In the genomic region with DNA sequence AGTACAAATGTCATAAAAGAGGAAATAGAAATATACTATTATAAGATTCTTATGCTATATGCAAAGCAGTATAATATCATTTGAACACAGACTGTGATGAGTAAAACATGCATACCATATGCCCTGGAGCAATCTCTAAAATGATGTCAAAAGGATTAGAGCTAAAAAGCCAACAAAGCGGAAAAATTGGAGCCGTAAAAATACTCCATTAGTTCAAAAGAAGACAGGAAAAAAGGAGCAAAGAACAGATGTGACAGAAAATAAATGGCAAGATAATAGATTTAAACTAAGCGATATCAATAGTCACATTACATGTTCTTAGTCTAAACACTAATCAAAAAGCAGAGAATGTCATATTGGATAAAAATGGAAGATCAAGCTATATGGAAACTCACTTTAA, we compare ENCODE assay signal across 19 cellular contexts.
A peak's percentile ranks its signal among the peaks of the same experiment; 100 is the strongest.
DNase-seq lines count a peak whose midpoint lies in the region; ATAC-seq and TF ChIP-seq lines count a peak whose summit lies in the region.
"Had no signal": no experiment of that assay in that cellular context is flagged by ENCODE, and none has a peak within 500 bp of the region (broad histone marks: within the 10 kb centered on the region; RNA-seq: fewer than 3 reads in every experiment).

No MANE protein-coding gene starts in this region.

- no peak overlapping the region for H2BK120ac ChIP-seq in neuronal stem cell (ENCODE audit: low read depth, low read length)

- no peak overlapping the region for H4K91ac ChIP-seq in neuronal stem cell (ENCODE audit: low read depth, low read length, poor library complexity)

- no peaks in the 10 kb centered on the region for H3K4me1 ChIP-seq in naive thymus-derived CD4-positive, alpha-beta T cell (ENCODE audit: control insufficient read depth in 2 of 2, insufficient read depth in 2 of 2, low read length in 2 of 2)
- H3K4me1 ChIP-seq in right atrium auricular region (no peaks in the 10 kb centered on the region), neuronal stem cell (ENCODE audit: control insufficient read depth in 2 of 2, insufficient read depth in 1 of 2, low read depth in 1 of 2, low read length in 2 of 2) (no peaks in the 10 kb centered on the region)
- H3K4me1 ChIP-seq: BE2C; BLaER1 treated with 17β-estradiol and CSF1 and Interleukin-3, amounts not matched to agents 10 nM and 100 nM had no signal

- POLR2A ChIA-PET in naive thymus-derived CD4-positive, alpha-beta T cell (lab: Charles Lee) = no interaction called here

- H3K36me3 ChIP-seq in SK-N-MC (ENCODE audit: insufficient read depth, low read length) (no peaks in the 10 kb centered on the region), neural cell (ENCODE audit: insufficient read depth, low read length) (no peaks in the 10 kb centered on the region), right atrium auricular region (no peaks in the 10 kb centered on the region), neuronal stem cell (replicated peaks in 1 of 2; ENCODE audit: control insufficient read depth in 2 of 2, insufficient read depth in 2 of 2, low read length in 2 of 2) (no peaks in the 10 kb centered on the region)
- H3K36me3 ChIP-seq in naive thymus-derived CD4-positive, alpha-beta T cell (ENCODE audit: control insufficient read depth in 2 of 3, insufficient read depth in 3 of 3, low read length in 3 of 3) = no peaks in the 10 kb centered on the region
- H3K36me3 ChIP-seq: BE2C; BLaER1 treated with 17β-estradiol and CSF1 and Interleukin-3, amounts not matched to agents 10 nM and 100 nM had no signal

- no peak overlapping the region for H3K14ac ChIP-seq in neuronal stem cell (ENCODE audit: low read length)

- no peak overlapping the region for H2BK15ac ChIP-seq in neuronal stem cell (ENCODE audit: low read length)

- no peaks in the 10 kb centered on the region for H3K79me2 ChIP-seq in neural cell (replicated peaks; ENCODE audit: insufficient read depth, low read length)

- H2BK5ac ChIP-seq in neuronal stem cell (ENCODE audit: low read length) = no peak overlapping the region

- no peak for TF ChIP-seq RAD21 in neural cell (conservative IDR thresholded peaks at IDR 0.05)

- H3K4me3 ChIP-seq in SK-N-MC = no peak overlapping the region
- no peak overlapping the region for H3K4me3 ChIP-seq in neural cell (ENCODE audit: low read length)
- no peak overlapping the region for H3K4me3 ChIP-seq in naive thymus-derived CD4-positive, alpha-beta T cell (ENCODE audit: low read length)
- H3K4me3 ChIP-seq in right atrium auricular region = no peak overlapping the region
- no peak overlapping the region for H3K4me3 ChIP-seq in neuronal stem cell (ENCODE audit: low read length in 2 of 2)
- H3K4me3 ChIP-seq: BLaER1 treated with 17β-estradiol and CSF1 and Interleukin-3, amounts not matched to agents 10 nM and 100 nM; GM23338 had no signal

- H3K79me1 ChIP-seq in neuronal stem cell (ENCODE audit: low read depth, low read length) = no peaks in the 10 kb centered on the region

- H3K18ac ChIP-seq in neuronal stem cell (ENCODE audit: low read length) = no peak overlapping the region

- H3K9me2 ChIP-seq in neural cell (ENCODE audit: insufficient read depth, low read length) = no peaks in the 10 kb centered on the region

- H3K9me3 ChIP-seq in SK-N-MC (ENCODE audit: low read depth, low read length) (no peaks in the 10 kb centered on the region), neural cell (ENCODE audit: low read length) (no peaks in the 10 kb centered on the region), right atrium auricular region (peaks cover 0 to 14% of the 10 kb centered on the region in 2 donors), neuronal stem cell (replicated peaks in 1 of 2; ENCODE audit: control insufficient read depth in 2 of 2, insufficient read depth in 1 of 2, low read depth in 1 of 2, low read length in 2 of 2) (peaks cover 0 to 1% of the 10 kb centered on the region in 2 donors)
- no peaks in the 10 kb centered on the region for H3K9me3 ChIP-seq in naive thymus-derived CD4-positive, alpha-beta T cell (ENCODE audit: control insufficient read depth in 2 of 3, low read length in 3 of 3)
- H3K9me3 ChIP-seq: BE2C had no signal

- no peaks in the 10 kb centered on the region for H3F3A ChIP-seq in neural cell (ENCODE audit: insufficient read depth, low read length, poor library complexity, severe bottlenecking)

- H3K27me3 Mint-ChIP-seq in naive thymus-derived CD4-positive, alpha-beta T cell = peaks cover 8 to 36% (median 20%) of the 10 kb centered on the region in 5 donors

- no peak overlapping the region for H3K9ac ChIP-seq in SK-N-MC (ENCODE audit: insufficient read length)
- H3K9ac ChIP-seq in neural cell (ENCODE audit: low read length) = no peak overlapping the region
- H3K9ac ChIP-seq in neuronal stem cell (ENCODE audit: low read depth, low read length, poor library complexity) = no peak overlapping the region
- H3K9ac ChIP-seq: BLaER1 treated with 17β-estradiol and CSF1 and Interleukin-3, amounts not matched to agents 10 nM and 100 nM had no signal

- H3K4me1 Mint-ChIP-seq in naive thymus-derived CD4-positive, alpha-beta T cell = no peaks in the 10 kb centered on the region
- H3K4me1 Mint-ChIP-seq: CD14-positive monocyte, H9 had no signal

- H3K36me3 Mint-ChIP-seq in naive thymus-derived CD4-positive, alpha-beta T cell = no peaks in the 10 kb centered on the region
- H3K36me3 Mint-ChIP-seq: CD14-positive monocyte had no signal

- H4K20me1 ChIP-seq in neural cell (ENCODE audit: insufficient read depth) = no peaks in the 10 kb centered on the region
- H4K20me1 ChIP-seq: BLaER1 treated with 17β-estradiol and CSF1 and Interleukin-3, amounts not matched to agents 10 nM and 100 nM had no signal

- no peak overlapping the region for H3K23ac ChIP-seq in neuronal stem cell (ENCODE audit: low read depth, low read length, poor library complexity)

- no peak overlapping the region for H2AK5ac ChIP-seq in neuronal stem cell (ENCODE audit: low read depth, low read length)

- no peak overlapping the region for H4K8ac ChIP-seq in neuronal stem cell (ENCODE audit: low read depth, low read length)

- intact Hi-C loops in naive thymus-derived CD4-positive, alpha-beta T cell (cut with micrococcal nuclease) = no loop called here

- TF ChIP-seq EP300 in neural cell (conservative IDR thresholded peaks at IDR 0.05; ENCODE audit: poor library complexity, severe bottlenecking) = peak; percentile 82

- H3K27ac ChIP-seq in SK-N-MC (no peak overlapping the region), neural cell (ENCODE audit: low read length) (peak overlapping the region; percentile 76), right atrium auricular region (no peak overlapping the region), neuronal stem cell (replicated peaks; ENCODE audit: low read length) (no peak overlapping the region)
- H3K27ac ChIP-seq in naive thymus-derived CD4-positive, alpha-beta T cell (ENCODE audit: low read depth, low read length) = no peak overlapping the region
- H3K27ac ChIP-seq: 22Rv1; BLaER1 treated with 17β-estradiol and CSF1 and Interleukin-3, amounts not matched to agents 10 nM and 100 nM had no signal

- peak; percentile 23 for DNase-seq in NCI-H2171 treated with DMSO at 0.1 percent for 48 hours (lab: John Stamatoyannopoulos, UW)
- DNase-seq in NCI-H2171 (lab: John Stamatoyannopoulos, UW) = no peak
- DNase-seq in SK-N-MC (ENCODE audit: low read depth, low spot score) = peak; percentile 6
- DNase-seq in naive thymus-derived CD4-positive, alpha-beta T cell = no peak
- no peak for DNase-seq in right atrium auricular region (ENCODE audit: low spot score)
- no peak for DNase-seq in neuronal stem cell (ENCODE audit: low spot score)
- DNase-seq: BE2C; Calu3; CD4-positive, alpha-beta T cell; COR-L47; DMS53; DMS79 treated with DMSO at 0.1 percent for 48 hours; H9 had no signal

- H3K4me3 Mint-ChIP-seq in naive thymus-derived CD4-positive, alpha-beta T cell = no peak overlapping the region
- H3K4me3 Mint-ChIP-seq: CD14-positive monocyte; CD4-positive, alpha-beta T cell; GM23338; H9 had no signal

- no CpG with 5 or more reads among the region's 3 CpGs for WGBS in neuronal stem cell (ENCODE audit: extremely low coverage in 2 of 2, insufficient read length in 2 of 2, insufficient replicate concordance in 1 of 2), 2 donors

- TF ChIP-seq CTCF in neural cell (IDR thresholded peaks at IDR 0.05; ENCODE audit: poor library complexity, severe bottlenecking) = no peak
- TF ChIP-seq CTCF in right atrium auricular region (IDR thresholded peaks at IDR 0.05) = no peak

- H2BK12ac ChIP-seq in neuronal stem cell (ENCODE audit: low read length) = no peak overlapping the region

- CTCF ChIA-PET in naive thymus-derived CD4-positive, alpha-beta T cell (lab: Charles Lee) = no interaction called here

- peaks cover 0 to 9% (median 0%) of the 10 kb centered on the region in 11 donors for H3K9me3 Mint-ChIP-seq in naive thymus-derived CD4-positive, alpha-beta T cell
- H3K9me3 Mint-ChIP-seq: CD4-positive, alpha-beta T cell had no signal

- no peak overlapping the region for H3K4ac ChIP-seq in neuronal stem cell (ENCODE audit: low read length)

- no peak overlapping the region for H3K27ac Mint-ChIP-seq in naive thymus-derived CD4-positive, alpha-beta T cell
- H3K27ac Mint-ChIP-seq: CD14-positive monocyte; CD4-positive, alpha-beta T cell; GM23338; H9 had no signal

- no peak for ATAC-seq in naive thymus-derived CD4-positive, alpha-beta T cell
- ATAC-seq: GM23338, HCT116 had no signal

- H3K27me3 ChIP-seq in neural cell (ENCODE audit: insufficient read depth, low read depth, low read length) (no peaks in the 10 kb centered on the region), right atrium auricular region (no peaks in the 10 kb centered on the region), neuronal stem cell (ENCODE audit: control insufficient read depth in 3 of 3, insufficient read depth in 3 of 3, low read depth in 1 of 3, low read length in 3 of 3) (peaks cover 0 to 4% (median 0%) of the 10 kb centered on the region in 3 experiments)
- H3K27me3 ChIP-seq in naive thymus-derived CD4-positive, alpha-beta T cell (ENCODE audit: control insufficient read depth in 2 of 2, insufficient read depth in 2 of 2, low read length in 2 of 2) = peaks cover 0 to 4% of the 10 kb centered on the region in 2 donors
- H3K27me3 ChIP-seq: BLaER1 treated with 17β-estradiol and CSF1 and Interleukin-3, amounts not matched to agents 10 nM and 100 nM had no signal

- H2AFZ ChIP-seq in neural cell (ENCODE audit: low read depth, low read length) (no peak overlapping the region), neuronal stem cell (ENCODE audit: low read length) (no peak overlapping the region)
- H2AFZ ChIP-seq: GM23338 had no signal

- H3K4me2 ChIP-seq in neural cell (ENCODE audit: low read length) = no peak overlapping the region
- no peak overlapping the region for H3K4me2 ChIP-seq in neuronal stem cell (ENCODE audit: insufficient read depth, low read length, poor library complexity, severe bottlenecking)
- H3K4me2 ChIP-seq: BLaER1 treated with 17β-estradiol and CSF1 and Interleukin-3, amounts not matched to agents 10 nM and 100 nM; GM23338 had no signal

Comparison
In these comparisons a context has a peak if more than half of its experiments do, and no peak if none do; other contexts are left out.
1. DNase-seq: peak in NCI-H2171 treated with DMSO at 0.1 percent for 48 hours (single experiment) and SK-N-MC (single experiment); none in NCI-H2171 (single experiment), naive thymus-derived CD4-positive, alpha-beta T cell (0 of 9), right atrium auricular region (single experiment) and neuronal stem cell (single experiment).